In genomic region chr4:24143741-24144140, GRCh38 we compare ENCODE assay signal across 24 cellular contexts.
"Had no signal": no experiment of that assay in that cellular context is flagged by ENCODE, and none has a peak within 500 bp of the region (broad histone marks: within the 10 kb centered on the region; RNA-seq: fewer than 3 reads in every experiment).

No MANE protein-coding gene starts in this region.

- ATAC-seq: body of pancreas; effector memory CD8-positive, alpha-beta T cell; esophagus mucosa; heart left ventricle; left lung; lower lobe of right lung; stimulated activated effector memory CD8-positive, alpha-beta T cell treated with anti-CD3 and anti-CD28 coated beads, Interleukin-12 subunit alpha, Interleukin-12 subunit beta, amount 100 ng/mL, for 72 hours had no signal

- H3K36me3 ChIP-seq: heart left ventricle, left lung, lower lobe of right lung, sigmoid colon, tibial nerve had no signal

- H3K9me3 ChIP-seq: body of pancreas, heart left ventricle, left lung, lower lobe of right lung, sigmoid colon, tibial nerve had no signal

- H3K4me3 ChIP-seq: body of pancreas, coronary artery, dorsolateral prefrontal cortex, heart left ventricle, left lung, lower lobe of right lung, sigmoid colon, tibial nerve had no signal

- H3K27ac ChIP-seq: body of pancreas, coronary artery, dorsolateral prefrontal cortex, heart left ventricle, left lung, lower lobe of right lung, sigmoid colon, tibial nerve had no signal

- H3K4me1 ChIP-seq: body of pancreas, left lung, lower lobe of right lung, tibial nerve had no signal

- H3K27me3 ChIP-seq: body of pancreas, dorsolateral prefrontal cortex, heart left ventricle, left lung, sigmoid colon, tibial nerve had no signal

- DNase-seq: activated CD4-positive, alpha-beta T cell treated with anti-CD3 and anti-CD28 coated beads for 4 hours; activated CD4-positive, alpha-beta T cell treated with anti-CD3 and anti-CD28 coated beads, Interleukin-2, amount 50 U/mL, for 4 hours; activated CD4-positive, CD25-positive, alpha-beta regulatory T cell; activated effector memory CD4-positive, alpha-beta T cell treated with Interleukin-2 at 50 U/mL for 16 hours; activated naive CD4-positive, alpha-beta T cell treated with Interleukin-2 at 50 U/mL for 16 hours; activated T-cell treated with anti-CD3 and anti-CD28 coated beads for 4 hours; body of pancreas; cerebellar nuclear complex; effector memory CD8-positive, alpha-beta T cell; foreskin fibroblast; heart left ventricle; left lung; lower lobe of right lung; mesendoderm; retina; sigmoid colon; small intestine; stimulated activated CD4-positive, alpha-beta T cell treated with anti-CD3 and anti-CD28 coated beads, Interleukin-4, amount 100 ng/mL, for 24 hours; T-helper 1 cell had no signal
